In the genomic region with DNA sequence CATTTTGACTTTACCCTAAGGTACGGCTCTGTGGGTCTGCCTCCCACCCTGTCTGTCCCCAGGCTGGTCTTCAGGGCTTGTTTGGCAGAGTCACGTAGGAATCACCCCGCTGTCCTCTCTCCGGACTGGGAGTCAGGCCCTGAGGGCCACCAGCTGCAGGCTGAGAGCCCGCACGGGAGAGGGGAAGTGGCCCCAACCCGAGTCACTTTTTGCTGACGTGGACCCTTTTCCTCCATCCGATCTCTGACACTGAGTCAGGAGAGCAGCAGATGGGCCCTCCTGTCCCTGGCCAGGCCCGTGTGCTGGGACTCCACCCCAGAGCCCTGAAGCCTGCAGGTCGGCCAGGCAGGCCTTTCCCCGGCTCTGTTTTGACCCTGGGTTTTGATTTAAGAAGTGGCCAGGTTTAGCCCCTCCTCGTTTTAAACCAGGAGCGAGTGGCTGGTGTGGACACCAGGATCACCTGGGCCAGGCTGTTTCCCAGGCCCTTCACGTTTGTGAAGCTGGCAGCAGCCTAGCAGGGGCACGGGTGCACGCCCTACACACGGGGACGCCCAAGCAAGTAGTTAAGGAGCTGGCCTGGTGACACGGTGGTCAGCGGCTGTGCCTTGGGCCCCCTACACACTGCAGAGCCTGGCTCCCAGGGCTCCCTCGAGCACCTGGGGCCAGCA, we compare ENCODE assay signal across 1 cellular context.
A peak's percentile ranks its signal among the peaks of the same experiment; 100 is the strongest.
TF ChIP-seq lines count a peak whose summit lies in the region.

No MANE protein-coding gene starts in this region.

TF ChIP-seq in HepG2, 621 proteins besides CTCF, POLR2A, EP300 and RAD21:
- TF ChIP-seq, protein P1, sequence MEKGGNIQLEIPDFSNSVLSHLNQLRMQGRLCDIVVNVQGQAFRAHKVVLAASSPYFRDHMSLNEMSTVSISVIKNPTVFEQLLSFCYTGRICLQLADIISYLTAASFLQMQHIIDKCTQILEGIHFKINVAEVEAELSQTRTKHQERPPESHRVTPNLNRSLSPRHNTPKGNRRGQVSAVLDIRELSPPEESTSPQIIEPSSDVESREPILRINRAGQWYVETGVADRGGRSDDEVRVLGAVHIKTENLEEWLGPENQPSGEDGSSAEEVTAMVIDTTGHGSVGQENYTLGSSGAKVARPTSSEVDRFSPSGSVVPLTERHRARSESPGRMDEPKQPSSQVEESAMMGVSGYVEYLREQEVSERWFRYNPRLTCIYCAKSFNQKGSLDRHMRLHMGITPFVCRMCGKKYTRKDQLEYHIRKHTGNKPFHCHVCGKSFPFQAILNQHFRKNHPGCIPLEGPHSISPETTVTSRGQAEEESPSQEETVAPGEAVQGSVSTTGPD (CRISPR knock-in tag; IDR thresholded peaks at IDR 0.05): no peak
- TF ChIP-seq MAFF (IDR thresholded peaks at IDR 0.05; ENCODE audit: low read depth, low read length): peak; percentile 41; the same call in 1 of the 2 replicates
- TF ChIP-seq ARNTL (CRISPR knock-in tag; IDR thresholded peaks at IDR 0.05): no peak
- TF ChIP-seq ELF4 (CRISPR knock-in tag; IDR thresholded peaks at IDR 0.05; ENCODE audit: borderline replicate concordance): no peak
- no peak for TF ChIP-seq AGO1 (IDR thresholded peaks at IDR 0.05; ENCODE audit: low read depth, low read length, poor library complexity, severe bottlenecking)
- TF ChIP-seq, protein P2, sequence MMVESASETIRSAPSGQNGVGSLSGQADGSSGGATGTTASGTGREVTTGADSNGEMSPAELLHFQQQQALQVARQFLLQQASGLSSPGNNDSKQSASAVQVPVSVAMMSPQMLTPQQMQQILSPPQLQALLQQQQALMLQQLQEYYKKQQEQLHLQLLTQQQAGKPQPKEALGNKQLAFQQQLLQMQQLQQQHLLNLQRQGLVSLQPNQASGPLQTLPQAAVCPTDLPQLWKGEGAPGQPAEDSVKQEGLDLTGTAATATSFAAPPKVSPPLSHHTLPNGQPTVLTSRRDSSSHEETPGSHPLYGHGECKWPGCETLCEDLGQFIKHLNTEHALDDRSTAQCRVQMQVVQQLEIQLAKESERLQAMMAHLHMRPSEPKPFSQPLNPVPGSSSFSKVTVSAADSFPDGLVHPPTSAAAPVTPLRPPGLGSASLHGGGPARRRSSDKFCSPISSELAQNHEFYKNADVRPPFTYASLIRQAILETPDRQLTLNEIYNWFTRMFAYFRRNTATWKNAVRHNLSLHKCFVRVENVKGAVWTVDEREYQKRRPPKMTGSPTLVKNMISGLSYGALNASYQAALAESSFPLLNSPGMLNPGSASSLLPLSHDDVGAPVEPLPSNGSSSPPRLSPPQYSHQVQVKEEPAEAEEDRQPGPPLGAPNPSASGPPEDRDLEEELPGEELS (CRISPR knock-in tag; IDR thresholded peaks at IDR 0.05): no peak
- TF ChIP-seq, protein P3, sequence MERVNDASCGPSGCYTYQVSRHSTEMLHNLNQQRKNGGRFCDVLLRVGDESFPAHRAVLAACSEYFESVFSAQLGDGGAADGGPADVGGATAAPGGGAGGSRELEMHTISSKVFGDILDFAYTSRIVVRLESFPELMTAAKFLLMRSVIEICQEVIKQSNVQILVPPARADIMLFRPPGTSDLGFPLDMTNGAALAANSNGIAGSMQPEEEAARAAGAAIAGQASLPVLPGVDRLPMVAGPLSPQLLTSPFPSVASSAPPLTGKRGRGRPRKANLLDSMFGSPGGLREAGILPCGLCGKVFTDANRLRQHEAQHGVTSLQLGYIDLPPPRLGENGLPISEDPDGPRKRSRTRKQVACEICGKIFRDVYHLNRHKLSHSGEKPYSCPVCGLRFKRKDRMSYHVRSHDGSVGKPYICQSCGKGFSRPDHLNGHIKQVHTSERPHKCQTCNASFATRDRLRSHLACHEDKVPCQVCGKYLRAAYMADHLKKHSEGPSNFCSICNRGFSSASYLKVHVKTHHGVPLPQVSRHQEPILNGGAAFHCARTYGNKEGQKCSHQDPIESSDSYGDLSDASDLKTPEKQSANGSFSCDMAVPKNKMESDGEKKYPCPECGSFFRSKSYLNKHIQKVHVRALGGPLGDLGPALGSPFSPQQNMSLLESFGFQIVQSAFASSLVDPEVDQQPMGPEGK (CRISPR knock-in tag; IDR thresholded peaks at IDR 0.05): no peak
- TF ChIP-seq, protein P4, sequence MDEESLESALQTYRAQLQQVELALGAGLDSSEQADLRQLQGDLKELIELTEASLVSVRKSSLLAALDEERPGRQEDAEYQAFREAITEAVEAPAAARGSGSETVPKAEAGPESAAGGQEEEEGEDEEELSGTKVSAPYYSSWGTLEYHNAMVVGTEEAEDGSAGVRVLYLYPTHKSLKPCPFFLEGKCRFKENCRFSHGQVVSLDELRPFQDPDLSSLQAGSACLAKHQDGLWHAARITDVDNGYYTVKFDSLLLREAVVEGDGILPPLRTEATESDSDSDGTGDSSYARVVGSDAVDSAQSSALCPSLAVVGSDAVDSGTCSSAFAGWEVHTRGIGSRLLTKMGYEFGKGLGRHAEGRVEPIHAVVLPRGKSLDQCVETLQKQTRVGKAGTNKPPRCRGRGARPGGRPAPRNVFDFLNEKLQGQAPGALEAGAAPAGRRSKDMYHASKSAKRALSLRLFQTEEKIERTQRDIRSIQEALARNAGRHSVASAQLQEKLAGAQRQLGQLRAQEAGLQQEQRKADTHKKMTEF (CRISPR knock-in tag; IDR thresholded peaks at IDR 0.05): no peak
- TF ChIP-seq ZNF556 (CRISPR knock-in tag; IDR thresholded peaks at IDR 0.05; ENCODE audit: borderline replicate concordance): no peak
- no peak for TF ChIP-seq ZNF501 (CRISPR knock-in tag; IDR thresholded peaks at IDR 0.05)
- TF ChIP-seq, protein P5, sequence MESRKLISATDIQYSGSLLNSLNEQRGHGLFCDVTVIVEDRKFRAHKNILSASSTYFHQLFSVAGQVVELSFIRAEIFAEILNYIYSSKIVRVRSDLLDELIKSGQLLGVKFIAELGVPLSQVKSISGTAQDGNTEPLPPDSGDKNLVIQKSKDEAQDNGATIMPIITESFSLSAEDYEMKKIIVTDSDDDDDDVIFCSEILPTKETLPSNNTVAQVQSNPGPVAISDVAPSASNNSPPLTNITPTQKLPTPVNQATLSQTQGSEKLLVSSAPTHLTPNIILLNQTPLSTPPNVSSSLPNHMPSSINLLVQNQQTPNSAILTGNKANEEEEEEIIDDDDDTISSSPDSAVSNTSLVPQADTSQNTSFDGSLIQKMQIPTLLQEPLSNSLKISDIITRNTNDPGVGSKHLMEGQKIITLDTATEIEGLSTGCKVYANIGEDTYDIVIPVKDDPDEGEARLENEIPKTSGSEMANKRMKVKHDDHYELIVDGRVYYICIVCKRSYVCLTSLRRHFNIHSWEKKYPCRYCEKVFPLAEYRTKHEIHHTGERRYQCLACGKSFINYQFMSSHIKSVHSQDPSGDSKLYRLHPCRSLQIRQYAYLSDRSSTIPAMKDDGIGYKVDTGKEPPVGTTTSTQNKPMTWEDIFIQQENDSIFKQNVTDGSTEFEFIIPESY (CRISPR knock-in tag; IDR thresholded peaks at IDR 0.05): no peak
- TF ChIP-seq ZNF333 (CRISPR knock-in tag; IDR thresholded peaks at IDR 0.05; ENCODE audit: borderline replicate concordance): no peak
- TF ChIP-seq MAFK (conservative IDR thresholded peaks at IDR 0.05 in 1 of 2, IDR thresholded peaks at IDR 0.05 in 1 of 2; ENCODE audit: low read length in 2 of 2): peak; percentile 69 to 73; a peak in 3 of 4 replicates
- TF ChIP-seq CHD4 (IDR thresholded peaks at IDR 0.05; ENCODE audit: borderline replicate concordance, low read length): no peak
- TF ChIP-seq, protein P6, sequence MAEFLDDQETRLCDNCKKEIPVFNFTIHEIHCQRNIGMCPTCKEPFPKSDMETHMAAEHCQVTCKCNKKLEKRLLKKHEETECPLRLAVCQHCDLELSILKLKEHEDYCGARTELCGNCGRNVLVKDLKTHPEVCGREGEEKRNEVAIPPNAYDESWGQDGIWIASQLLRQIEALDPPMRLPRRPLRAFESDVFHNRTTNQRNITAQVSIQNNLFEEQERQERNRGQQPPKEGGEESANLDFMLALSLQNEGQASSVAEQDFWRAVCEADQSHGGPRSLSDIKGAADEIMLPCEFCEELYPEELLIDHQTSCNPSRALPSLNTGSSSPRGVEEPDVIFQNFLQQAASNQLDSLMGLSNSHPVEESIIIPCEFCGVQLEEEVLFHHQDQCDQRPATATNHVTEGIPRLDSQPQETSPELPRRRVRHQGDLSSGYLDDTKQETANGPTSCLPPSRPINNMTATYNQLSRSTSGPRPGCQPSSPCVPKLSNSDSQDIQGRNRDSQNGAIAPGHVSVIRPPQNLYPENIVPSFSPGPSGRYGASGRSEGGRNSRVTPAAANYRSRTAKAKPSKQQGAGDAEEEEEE (CRISPR knock-in tag; IDR thresholded peaks at IDR 0.05; ENCODE audit: borderline replicate concordance): no peak
- no peak for TF ChIP-seq ZNF879 (CRISPR knock-in tag; IDR thresholded peaks at IDR 0.05)
- TF ChIP-seq, protein P7, sequence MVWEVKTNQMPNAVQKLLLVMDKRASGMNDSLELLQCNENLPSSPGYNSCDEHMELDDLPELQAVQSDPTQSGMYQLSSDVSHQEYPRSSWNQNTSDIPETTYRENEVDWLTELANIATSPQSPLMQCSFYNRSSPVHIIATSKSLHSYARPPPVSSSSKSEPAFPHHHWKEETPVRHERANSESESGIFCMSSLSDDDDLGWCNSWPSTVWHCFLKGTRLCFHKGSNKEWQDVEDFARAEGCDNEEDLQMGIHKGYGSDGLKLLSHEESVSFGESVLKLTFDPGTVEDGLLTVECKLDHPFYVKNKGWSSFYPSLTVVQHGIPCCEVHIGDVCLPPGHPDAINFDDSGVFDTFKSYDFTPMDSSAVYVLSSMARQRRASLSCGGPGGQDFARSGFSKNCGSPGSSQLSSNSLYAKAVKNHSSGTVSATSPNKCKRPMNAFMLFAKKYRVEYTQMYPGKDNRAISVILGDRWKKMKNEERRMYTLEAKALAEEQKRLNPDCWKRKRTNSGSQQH (CRISPR knock-in tag; IDR thresholded peaks at IDR 0.05; ENCODE audit: low read depth): no peak
- TF ChIP-seq, protein P8, sequence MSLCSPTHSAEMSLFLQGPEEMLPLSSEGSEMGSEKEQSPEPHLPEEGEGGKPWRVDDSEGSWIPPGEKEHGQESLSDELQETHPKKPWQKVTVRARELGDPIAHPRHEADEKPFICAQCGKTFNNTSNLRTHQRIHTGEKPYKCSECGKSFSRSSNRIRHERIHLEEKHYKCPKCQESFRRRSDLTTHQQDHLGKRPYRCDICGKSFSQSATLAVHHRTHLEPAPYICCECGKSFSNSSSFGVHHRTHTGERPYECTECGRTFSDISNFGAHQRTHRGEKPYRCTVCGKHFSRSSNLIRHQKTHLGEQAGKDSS (CRISPR knock-in tag; IDR thresholded peaks at IDR 0.05; ENCODE audit: borderline replicate concordance, low read depth): no peak
